1 cellular context compared by ENCODE assay signal in genomic region chr9:123343428-123344272, GRCh38.
TF ChIP-seq lines count a peak whose summit lies in the region.

No MANE protein-coding gene starts in this region.

TF ChIP-seq in GM12878, 131 proteins besides CTCF, POLR2A, EP300 and RAD21 (continues in another document):
- no peak for TF ChIP-seq RFX5 (IDR thresholded peaks at IDR 0.05; ENCODE audit: low read depth, low read length)
- no peak for TF ChIP-seq BCL3 (IDR thresholded peaks at IDR 0.05; ENCODE audit: borderline replicate concordance, insufficient read depth, low read depth, low read length, poor library complexity, severe bottlenecking)
- TF ChIP-seq ZNF217 (IDR thresholded peaks at IDR 0.05) = no peak
- TF ChIP-seq ZNF274 (IDR thresholded peaks at IDR 0.05; ENCODE audit: insufficient read depth, insufficient read length) = no peak
- no peak for TF ChIP-seq USF2 (IDR thresholded peaks at IDR 0.05; ENCODE audit: borderline replicate concordance, low read depth, low read length)
- TF ChIP-seq IRF5 (IDR thresholded peaks at IDR 0.05; ENCODE audit: borderline replicate concordance) = no peak
- no peak for TF ChIP-seq ZBED1 (IDR thresholded peaks at IDR 0.05; ENCODE audit: borderline replicate concordance)
- TF ChIP-seq SRF (IDR thresholded peaks at IDR 0.05; ENCODE audit: low read depth in 2 of 2, low read length in 2 of 2) = no peak
- TF ChIP-seq, protein P1, sequence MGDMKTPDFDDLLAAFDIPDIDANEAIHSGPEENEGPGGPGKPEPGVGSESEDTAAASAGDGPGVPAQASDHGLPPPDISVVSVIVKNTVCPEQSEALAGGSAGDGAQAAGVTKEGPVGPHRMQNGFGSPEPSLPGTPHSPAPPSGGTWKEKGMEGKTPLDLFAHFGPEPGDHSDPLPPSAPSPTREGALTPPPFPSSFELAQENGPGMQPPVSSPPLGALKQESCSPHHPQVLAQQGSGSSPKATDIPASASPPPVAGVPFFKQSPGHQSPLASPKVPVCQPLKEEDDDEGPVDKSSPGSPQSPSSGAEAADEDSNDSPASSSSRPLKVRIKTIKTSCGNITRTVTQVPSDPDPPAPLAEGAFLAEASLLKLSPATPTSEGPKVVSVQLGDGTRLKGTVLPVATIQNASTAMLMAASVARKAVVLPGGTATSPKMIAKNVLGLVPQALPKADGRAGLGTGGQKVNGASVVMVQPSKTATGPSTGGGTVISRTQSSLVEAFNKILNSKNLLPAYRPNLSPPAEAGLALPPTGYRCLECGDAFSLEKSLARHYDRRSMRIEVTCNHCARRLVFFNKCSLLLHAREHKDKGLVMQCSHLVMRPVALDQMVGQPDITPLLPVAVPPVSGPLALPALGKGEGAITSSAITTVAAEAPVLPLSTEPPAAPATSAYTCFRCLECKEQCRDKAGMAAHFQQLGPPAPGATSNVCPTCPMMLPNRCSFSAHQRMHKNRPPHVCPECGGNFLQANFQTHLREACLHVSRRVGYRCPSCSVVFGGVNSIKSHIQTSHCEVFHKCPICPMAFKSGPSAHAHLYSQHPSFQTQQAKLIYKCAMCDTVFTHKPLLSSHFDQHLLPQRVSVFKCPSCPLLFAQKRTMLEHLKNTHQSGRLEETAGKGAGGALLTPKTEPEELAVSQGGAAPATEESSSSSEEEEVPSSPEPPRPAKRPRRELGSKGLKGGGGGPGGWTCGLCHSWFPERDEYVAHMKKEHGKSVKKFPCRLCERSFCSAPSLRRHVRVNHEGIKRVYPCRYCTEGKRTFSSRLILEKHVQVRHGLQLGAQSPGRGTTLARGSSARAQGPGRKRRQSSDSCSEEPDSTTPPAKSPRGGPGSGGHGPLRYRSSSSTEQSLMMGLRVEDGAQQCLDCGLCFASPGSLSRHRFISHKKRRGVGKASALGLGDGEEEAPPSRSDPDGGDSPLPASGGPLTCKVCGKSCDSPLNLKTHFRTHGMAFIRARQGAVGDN (IDR thresholded peaks at IDR 0.05) = 0 out of 2 replicates have a peak, but pooled peaks have one; percentile 17
- peak; percentile 31; the same call in 1 of the 2 replicates for TF ChIP-seq BCL11A (IDR thresholded peaks at IDR 0.05; ENCODE audit: low read depth, low read length)
- TF ChIP-seq, protein P2, sequence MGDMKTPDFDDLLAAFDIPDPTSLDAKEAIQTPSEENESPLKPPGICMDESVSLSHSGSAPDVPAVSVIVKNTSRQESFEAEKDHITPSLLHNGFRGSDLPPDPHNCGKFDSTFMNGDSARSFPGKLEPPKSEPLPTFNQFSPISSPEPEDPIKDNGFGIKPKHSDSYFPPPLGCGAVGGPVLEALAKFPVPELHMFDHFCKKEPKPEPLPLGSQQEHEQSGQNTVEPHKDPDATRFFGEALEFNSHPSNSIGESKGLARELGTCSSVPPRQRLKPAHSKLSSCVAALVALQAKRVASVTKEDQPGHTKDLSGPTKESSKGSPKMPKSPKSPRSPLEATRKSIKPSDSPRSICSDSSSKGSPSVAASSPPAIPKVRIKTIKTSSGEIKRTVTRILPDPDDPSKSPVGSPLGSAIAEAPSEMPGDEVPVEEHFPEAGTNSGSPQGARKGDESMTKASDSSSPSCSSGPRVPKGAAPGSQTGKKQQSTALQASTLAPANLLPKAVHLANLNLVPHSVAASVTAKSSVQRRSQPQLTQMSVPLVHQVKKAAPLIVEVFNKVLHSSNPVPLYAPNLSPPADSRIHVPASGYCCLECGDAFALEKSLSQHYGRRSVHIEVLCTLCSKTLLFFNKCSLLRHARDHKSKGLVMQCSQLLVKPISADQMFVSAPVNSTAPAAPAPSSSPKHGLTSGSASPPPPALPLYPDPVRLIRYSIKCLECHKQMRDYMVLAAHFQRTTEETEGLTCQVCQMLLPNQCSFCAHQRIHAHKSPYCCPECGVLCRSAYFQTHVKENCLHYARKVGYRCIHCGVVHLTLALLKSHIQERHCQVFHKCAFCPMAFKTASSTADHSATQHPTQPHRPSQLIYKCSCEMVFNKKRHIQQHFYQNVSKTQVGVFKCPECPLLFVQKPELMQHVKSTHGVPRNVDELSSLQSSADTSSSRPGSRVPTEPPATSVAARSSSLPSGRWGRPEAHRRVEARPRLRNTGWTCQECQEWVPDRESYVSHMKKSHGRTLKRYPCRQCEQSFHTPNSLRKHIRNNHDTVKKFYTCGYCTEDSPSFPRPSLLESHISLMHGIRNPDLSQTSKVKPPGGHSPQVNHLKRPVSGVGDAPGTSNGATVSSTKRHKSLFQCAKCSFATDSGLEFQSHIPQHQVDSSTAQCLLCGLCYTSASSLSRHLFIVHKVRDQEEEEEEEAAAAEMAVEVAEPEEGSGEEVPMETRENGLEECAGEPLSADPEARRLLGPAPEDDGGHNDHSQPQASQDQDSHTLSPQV (IDR thresholded peaks at IDR 0.05) = no peak
- TF ChIP-seq IKZF1 (conservative IDR thresholded peaks at IDR 0.05) = peak; percentile 52
- TF ChIP-seq TCF7 (IDR thresholded peaks at IDR 0.05; ENCODE audit: borderline replicate concordance) = no peak
- TF ChIP-seq CHD4 (IDR thresholded peaks at IDR 0.05) = no peak
- TF ChIP-seq RUNX3 (IDR thresholded peaks at IDR 0.05; ENCODE audit: low read length) = no peak
- TF ChIP-seq ESRRA (IDR thresholded peaks at IDR 0.05; ENCODE audit: low read length) = no peak
- TF ChIP-seq HDGF (IDR thresholded peaks at IDR 0.05) = peak; percentile 79
- no peak for TF ChIP-seq JUNB (IDR thresholded peaks at IDR 0.05)
- TF ChIP-seq SMAD5 (IDR thresholded peaks at IDR 0.05; ENCODE audit: low read depth) = peak; percentile 71; the same call in 1 of the 2 replicates
- TF ChIP-seq TARDBP (IDR thresholded peaks at IDR 0.05; ENCODE audit: borderline replicate concordance) = no peak
- no peak for TF ChIP-seq WRNIP1 (IDR thresholded peaks at IDR 0.05; ENCODE audit: borderline replicate concordance, low read depth, low read length)
- TF ChIP-seq ZSCAN29 (IDR thresholded peaks at IDR 0.05) = no peak
- TF ChIP-seq SIX5 (IDR thresholded peaks at IDR 0.05; ENCODE audit: low read depth, low read length, severe bottlenecking) = no peak
- TF ChIP-seq HCFC1 (IDR thresholded peaks at IDR 0.05; ENCODE audit: low read length) = no peak
- TF ChIP-seq, protein P3, sequence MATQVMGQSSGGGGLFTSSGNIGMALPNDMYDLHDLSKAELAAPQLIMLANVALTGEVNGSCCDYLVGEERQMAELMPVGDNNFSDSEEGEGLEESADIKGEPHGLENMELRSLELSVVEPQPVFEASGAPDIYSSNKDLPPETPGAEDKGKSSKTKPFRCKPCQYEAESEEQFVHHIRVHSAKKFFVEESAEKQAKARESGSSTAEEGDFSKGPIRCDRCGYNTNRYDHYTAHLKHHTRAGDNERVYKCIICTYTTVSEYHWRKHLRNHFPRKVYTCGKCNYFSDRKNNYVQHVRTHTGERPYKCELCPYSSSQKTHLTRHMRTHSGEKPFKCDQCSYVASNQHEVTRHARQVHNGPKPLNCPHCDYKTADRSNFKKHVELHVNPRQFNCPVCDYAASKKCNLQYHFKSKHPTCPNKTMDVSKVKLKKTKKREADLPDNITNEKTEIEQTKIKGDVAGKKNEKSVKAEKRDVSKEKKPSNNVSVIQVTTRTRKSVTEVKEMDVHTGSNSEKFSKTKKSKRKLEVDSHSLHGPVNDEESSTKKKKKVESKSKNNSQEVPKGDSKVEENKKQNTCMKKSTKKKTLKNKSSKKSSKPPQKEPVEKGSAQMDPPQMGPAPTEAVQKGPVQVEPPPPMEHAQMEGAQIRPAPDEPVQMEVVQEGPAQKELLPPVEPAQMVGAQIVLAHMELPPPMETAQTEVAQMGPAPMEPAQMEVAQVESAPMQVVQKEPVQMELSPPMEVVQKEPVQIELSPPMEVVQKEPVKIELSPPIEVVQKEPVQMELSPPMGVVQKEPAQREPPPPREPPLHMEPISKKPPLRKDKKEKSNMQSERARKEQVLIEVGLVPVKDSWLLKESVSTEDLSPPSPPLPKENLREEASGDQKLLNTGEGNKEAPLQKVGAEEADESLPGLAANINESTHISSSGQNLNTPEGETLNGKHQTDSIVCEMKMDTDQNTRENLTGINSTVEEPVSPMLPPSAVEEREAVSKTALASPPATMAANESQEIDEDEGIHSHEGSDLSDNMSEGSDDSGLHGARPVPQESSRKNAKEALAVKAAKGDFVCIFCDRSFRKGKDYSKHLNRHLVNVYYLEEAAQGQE (IDR thresholded peaks at IDR 0.05; ENCODE audit: low read depth, low read length) = no peak
- TF ChIP-seq POU2F2 (IDR thresholded peaks at IDR 0.05; ENCODE audit: borderline replicate concordance, low read depth, low read length) = peak; percentile 60; the same call in 1 of the 3 replicates
- TF ChIP-seq LARP7 (IDR thresholded peaks at IDR 0.05) = peak; percentile 50
- TF ChIP-seq KLF5 (IDR thresholded peaks at IDR 0.05; ENCODE audit: partially characterized antibody) = peak; percentile 41
- TF ChIP-seq, protein P4, sequence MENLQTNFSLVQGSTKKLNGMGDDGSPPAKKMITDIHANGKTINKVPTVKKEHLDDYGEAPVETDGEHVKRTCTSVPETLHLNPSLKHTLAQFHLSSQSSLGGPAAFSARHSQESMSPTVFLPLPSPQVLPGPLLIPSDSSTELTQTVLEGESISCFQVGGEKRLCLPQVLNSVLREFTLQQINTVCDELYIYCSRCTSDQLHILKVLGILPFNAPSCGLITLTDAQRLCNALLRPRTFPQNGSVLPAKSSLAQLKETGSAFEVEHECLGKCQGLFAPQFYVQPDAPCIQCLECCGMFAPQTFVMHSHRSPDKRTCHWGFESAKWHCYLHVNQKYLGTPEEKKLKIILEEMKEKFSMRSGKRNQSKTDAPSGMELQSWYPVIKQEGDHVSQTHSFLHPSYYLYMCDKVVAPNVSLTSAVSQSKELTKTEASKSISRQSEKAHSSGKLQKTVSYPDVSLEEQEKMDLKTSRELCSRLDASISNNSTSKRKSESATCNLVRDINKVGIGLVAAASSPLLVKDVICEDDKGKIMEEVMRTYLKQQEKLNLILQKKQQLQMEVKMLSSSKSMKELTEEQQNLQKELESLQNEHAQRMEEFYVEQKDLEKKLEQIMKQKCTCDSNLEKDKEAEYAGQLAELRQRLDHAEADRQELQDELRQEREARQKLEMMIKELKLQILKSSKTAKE (IDR thresholded peaks at IDR 0.05; ENCODE audit: low read depth, poor library complexity, severe bottlenecking) = peak; percentile 70
- TF ChIP-seq CBX3 (IDR thresholded peaks at IDR 0.05; ENCODE audit: borderline replicate concordance, low read depth) = no peak
- TF ChIP-seq CBX5 (IDR thresholded peaks at IDR 0.05; ENCODE audit: low read depth) = no peak
- TF ChIP-seq RB1 (IDR thresholded peaks at IDR 0.05; ENCODE audit: borderline replicate concordance) = no peak
- TF ChIP-seq MYB (IDR thresholded peaks at IDR 0.05; ENCODE audit: borderline replicate concordance, low read depth, low read length) = no peak
- TF ChIP-seq KDM1A (IDR thresholded peaks at IDR 0.05; ENCODE audit: borderline replicate concordance) = no peak
- TF ChIP-seq EED (IDR thresholded peaks at IDR 0.05; ENCODE audit: low read depth) = peak; percentile 78
- TF ChIP-seq JUND (IDR thresholded peaks at IDR 0.05; ENCODE audit: low read depth, low read length) = no peak
- TF ChIP-seq, protein P5, sequence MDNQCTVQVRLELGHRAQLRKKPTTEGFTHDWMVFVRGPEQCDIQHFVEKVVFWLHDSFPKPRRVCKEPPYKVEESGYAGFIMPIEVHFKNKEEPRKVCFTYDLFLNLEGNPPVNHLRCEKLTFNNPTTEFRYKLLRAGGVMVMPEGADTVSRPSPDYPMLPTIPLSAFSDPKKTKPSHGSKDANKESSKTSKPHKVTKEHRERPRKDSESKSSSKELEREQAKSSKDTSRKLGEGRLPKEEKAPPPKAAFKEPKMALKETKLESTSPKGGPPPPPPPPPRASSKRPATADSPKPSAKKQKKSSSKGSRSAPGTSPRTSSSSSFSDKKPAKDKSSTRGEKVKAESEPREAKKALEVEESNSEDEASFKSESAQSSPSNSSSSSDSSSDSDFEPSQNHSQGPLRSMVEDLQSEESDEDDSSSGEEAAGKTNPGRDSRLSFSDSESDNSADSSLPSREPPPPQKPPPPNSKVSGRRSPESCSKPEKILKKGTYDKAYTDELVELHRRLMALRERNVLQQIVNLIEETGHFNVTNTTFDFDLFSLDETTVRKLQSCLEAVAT (IDR thresholded peaks at IDR 0.05) = no peak
- no peak for TF ChIP-seq EZH2 (IDR thresholded peaks at IDR 0.05; ENCODE audit: borderline replicate concordance, control insufficient read depth, low read depth, low read length)
- TF ChIP-seq, protein P6, sequence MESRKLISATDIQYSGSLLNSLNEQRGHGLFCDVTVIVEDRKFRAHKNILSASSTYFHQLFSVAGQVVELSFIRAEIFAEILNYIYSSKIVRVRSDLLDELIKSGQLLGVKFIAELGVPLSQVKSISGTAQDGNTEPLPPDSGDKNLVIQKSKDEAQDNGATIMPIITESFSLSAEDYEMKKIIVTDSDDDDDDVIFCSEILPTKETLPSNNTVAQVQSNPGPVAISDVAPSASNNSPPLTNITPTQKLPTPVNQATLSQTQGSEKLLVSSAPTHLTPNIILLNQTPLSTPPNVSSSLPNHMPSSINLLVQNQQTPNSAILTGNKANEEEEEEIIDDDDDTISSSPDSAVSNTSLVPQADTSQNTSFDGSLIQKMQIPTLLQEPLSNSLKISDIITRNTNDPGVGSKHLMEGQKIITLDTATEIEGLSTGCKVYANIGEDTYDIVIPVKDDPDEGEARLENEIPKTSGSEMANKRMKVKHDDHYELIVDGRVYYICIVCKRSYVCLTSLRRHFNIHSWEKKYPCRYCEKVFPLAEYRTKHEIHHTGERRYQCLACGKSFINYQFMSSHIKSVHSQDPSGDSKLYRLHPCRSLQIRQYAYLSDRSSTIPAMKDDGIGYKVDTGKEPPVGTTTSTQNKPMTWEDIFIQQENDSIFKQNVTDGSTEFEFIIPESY (IDR thresholded peaks at IDR 0.05) = no peak
